In genomic region chr17:74513987-74514631, GRCh38 we compare ENCODE assay signal across 8 cellular contexts. TPM values are rescaled to one million over a fixed set of nuclear protein-coding genes. Genes with fewer than 3 reads are reported as not detected.
DNase-seq lines count a peak whose midpoint lies in the region; ATAC-seq, FAIRE-seq and TF ChIP-seq lines count a peak whose summit lies in the region.

No MANE protein-coding gene starts in this region.

- H3K27ac Mint-ChIP-seq in dendritic cell treated with granulocyte-macrophage colony-stimulating factor and Interleukin-4, amounts not matched to agents 40 ng/mL and 50 ng/mL, for 4 days, result peak overlapping the region; percentile 89

- H3K27ac ChIP-seq in A549, result no peak overlapping the region

- peaks cover 12% of the 10 kb centered on the region for H3K36me3 Mint-ChIP-seq in dendritic cell treated with granulocyte-macrophage colony-stimulating factor and Interleukin-4, amounts not matched to agents 40 ng/mL and 50 ng/mL, for 4 days (ENCODE audit: low read depth)

- H3K4me1 Mint-ChIP-seq in dendritic cell treated with granulocyte-macrophage colony-stimulating factor and Interleukin-4, amounts not matched to agents 40 ng/mL and 50 ng/mL, for 4 days (ENCODE audit: low read depth), result peaks cover 63% of the 10 kb centered on the region

- H3K4me3 ChIP-seq in A549, result no peak overlapping the region

- peaks cover 22% of the 10 kb centered on the region for H3K9me3 Mint-ChIP-seq in dendritic cell treated with granulocyte-macrophage colony-stimulating factor and Interleukin-4, amounts not matched to agents 40 ng/mL and 50 ng/mL, for 4 days

- CTCF ChIA-PET in A549 (lab: Yijun Ruan, JAX), result no interaction called here

- no peak for TF ChIP-seq POLR2A in A549 (IDR thresholded peaks at IDR 0.05; ENCODE audit: low read length)

- ATAC-seq in A549, result peak; percentile 24 to 44; a peak in 2 of 6 replicates

- no peaks in the 10 kb centered on the region for H3K4me1 ChIP-seq in A549

- intact Hi-C loops in dendritic cell treated with granulocyte-macrophage colony-stimulating factor and Interleukin-4, amounts not matched to agents 40 ng/mL and 50 ng/mL, for 4 days (cut with micrococcal nuclease), result loop anchor here (2.0 kb wide), 1 partner anchor 19 kb away; no protein-coding TSS in a partner anchor
- intact Hi-C loops in posterior vena cava (cut with DNase I), result no loop called here

- WGBS in A549 (ENCODE audit: missing lambda C conversion rate), result 49% methylated on average over 3 of the region's 3 CpGs

- FAIRE-seq in A549 (lab: Jason Lieb, UNC), result peak; percentile 77
- peak; percentile 52 for FAIRE-seq in GM18507 (lab: Jason Lieb, UNC)

- no peak for TF ChIP-seq EP300 in A549 (IDR thresholded peaks at IDR 0.05)

- no peak overlapping the region for H3K4me2 ChIP-seq in A549

- TF ChIP-seq CTCF in A549 (IDR thresholded peaks at IDR 0.05), result no peak

- TF ChIP-seq RAD21 in A549 (conservative IDR thresholded peaks at IDR 0.05 in 1 of 2, IDR thresholded peaks at IDR 0.05 in 1 of 2), result no peak

- POLR2A ChIA-PET in A549 (lab: Yijun Ruan, JAX), result no interaction called here

- DNase-seq in A549 (ENCODE audit: low read depth in 1 of 2, low spot score in 1 of 2) (peak; percentile 55 to 87), GM18507 (ENCODE audit: extremely low spot score, insufficient read length, low read depth) (no peak), T-helper 2 cell (peak in 3 of 5 experiments; percentile 39 to 72 (median 44)), renal cortical epithelial cell (ENCODE audit: low read depth) (peak; percentile 36), posterior vena cava (ENCODE audit: low spot score) (no peak), amniotic stem cell (lab: John Stamatoyannopoulos, UW) (no peak), AML-193 (lab: John Stamatoyannopoulos, UW) (no peak)

- H3K27me3 Mint-ChIP-seq in dendritic cell treated with granulocyte-macrophage colony-stimulating factor and Interleukin-4, amounts not matched to agents 40 ng/mL and 50 ng/mL, for 4 days, result no peaks in the 10 kb centered on the region

- H3K4me3 Mint-ChIP-seq in dendritic cell treated with granulocyte-macrophage colony-stimulating factor and Interleukin-4, amounts not matched to agents 40 ng/mL and 50 ng/mL, for 4 days, result no peak overlapping the region

- H3K9me3 ChIP-seq in A549, result peaks cover 18% of the 10 kb centered on the region

TF ChIP-seq in A549, 52 proteins besides CTCF, POLR2A, EP300 and RAD21:
- TF ChIP-seq ZNF302 (CRISPR knock-in tag; IDR thresholded peaks at IDR 0.05) (no peak), CHD2 (IDR thresholded peaks at IDR 0.05; ENCODE audit: low read length, partially characterized antibody) (peak; percentile 8), MAX (IDR thresholded peaks at IDR 0.05) (no peak), BHLHE40 (IDR thresholded peaks at IDR 0.05; ENCODE audit: low read depth, low read length) (peak; percentile 75), POLR2AphosphoS2 (conservative IDR thresholded peaks at IDR 0.05; ENCODE audit: low read length) (no peak), KDM1A (IDR thresholded peaks at IDR 0.05; ENCODE audit: low read depth) (no peak), USF2 (IDR thresholded peaks at IDR 0.05) (peak; percentile 99), HOXB13 (CRISPR knock-in tag; IDR thresholded peaks at IDR 0.05; ENCODE audit: low read depth) (no peak), FOSL2 (IDR thresholded peaks at IDR 0.05) (no peak), FOSL2 (CRISPR knock-in tag; IDR thresholded peaks at IDR 0.05) (peak; percentile 63), RCOR1 (IDR thresholded peaks at IDR 0.05; ENCODE audit: low read depth, low read length) (0 out of 2 replicates have a peak, but pooled peaks have one; percentile 27), ESRRA (IDR thresholded peaks at IDR 0.05; ENCODE audit: borderline replicate concordance, low read length) (peak; percentile 5; the same call in 1 of the 2 replicates)

RNA-seq across cellular contexts. Expression of gene CD300LB, which starts 17.2 kb away (rescaled TPM):
- not detected in 2 replicates for polyA plus RNA-seq in A549 (2011; rRNA removed)
- polyA plus RNA-seq in A549 (2012; cell fraction: cytosol; rRNA removed), result not detected in 2 replicates
- polyA plus RNA-seq in A549 (2012; cell fraction: nucleus; rRNA removed), result not detected in 2 replicates
- not detected in 3 replicates for polyA plus RNA-seq in A549 (2017; fragmentation: RNase III; extraction: RNeasy Plus Mini Kit Qiagen cat#74134 plus additional on column Dnase treatment)
- not detected in 2 replicates for polyA minus RNA-seq in A549 (2011; rRNA and poly(A)+ RNA removed)
- total RNA-seq in renal cortical epithelial cell, result not detected in 2 replicates
- under 1 TPM; 0.23 to 0.62 TPM for total RNA-seq in posterior vena cava

RNA-seq across cellular contexts. Expression of gene CD300C, which starts 31.8 kb away (rescaled TPM):
- polyA plus RNA-seq in A549 (2011; rRNA removed) (0.05 TPM in 1 of 2 replicates, not detected in the other), A549 (2017; fragmentation: RNase III; extraction: RNeasy Plus Mini Kit Qiagen cat#74134 plus additional on column Dnase treatment) (0.08 TPM in 1 of 3 replicates, not detected in the others)
- 0.05 and 0.06 TPM in 2 replicates for polyA plus RNA-seq in A549 (2012; cell fraction: cytosol; rRNA removed)
- polyA plus RNA-seq in A549 (2012; cell fraction: nucleus; rRNA removed), result 0.10 and 0.11 TPM in 2 replicates
- polyA minus RNA-seq in A549 (2011; rRNA and poly(A)+ RNA removed), result not detected in 2 replicates
- total RNA-seq in renal cortical epithelial cell (0.05 TPM in 1 of 2 replicates, not detected in the other), posterior vena cava (1 to 10 TPM; 2.1 to 4.7 TPM)

RNA-seq across cellular contexts. Expression of gene CD300A, which starts 47.7 kb away (rescaled TPM):
- polyA plus RNA-seq in A549 (2011; rRNA removed) (not detected in 2 replicates), A549 (2017; fragmentation: RNase III; extraction: RNeasy Plus Mini Kit Qiagen cat#74134 plus additional on column Dnase treatment) (not detected in 3 replicates)
- polyA plus RNA-seq in A549 (2012; cell fraction: cytosol; rRNA removed), result not detected in 2 replicates
- polyA plus RNA-seq in A549 (2012; cell fraction: nucleus; rRNA removed), result 0.04 TPM in 1 of 2 replicates, not detected in the other
- polyA minus RNA-seq in A549 (2011; rRNA and poly(A)+ RNA removed), result not detected in 2 replicates
- total RNA-seq in renal cortical epithelial cell (0.05 TPM in 1 of 2 replicates, not detected in the other), posterior vena cava (1 to 10 TPM; 5.9 to 8.5 TPM)

RNA-seq across cellular contexts. Expression of gene CD300H, which starts 53.2 kb away (rescaled TPM):
- polyA plus RNA-seq in A549 (2011; rRNA removed) (0.29 TPM in 1 of 2 replicates, not detected in the other), A549 (2017; fragmentation: RNase III; extraction: RNeasy Plus Mini Kit Qiagen cat#74134 plus additional on column Dnase treatment) (0.37 to 0.50 TPM (median 0.45 TPM) in 3 replicates)
- polyA plus RNA-seq in A549 (2012; cell fraction: cytosol; rRNA removed), result 0.48 and 0.79 TPM in 2 replicates
- polyA plus RNA-seq in A549 (2012; cell fraction: nucleus; rRNA removed), result 0.19 TPM in 1 of 2 replicates, not detected in the other
- not detected in 2 replicates for polyA minus RNA-seq in A549 (2011; rRNA and poly(A)+ RNA removed)
- total RNA-seq in renal cortical epithelial cell (not detected in 2 replicates), posterior vena cava (1 to 10 TPM in 1 of 2 donors, not detected in 1; 1.2 TPM)

Comparison
In these comparisons a context has a peak if more than half of its experiments do, and no peak if none do; other contexts are left out.
1. DNase-seq: peak in A549 (2 of 2), T-helper 2 cell (3 of 5) and renal cortical epithelial cell (single experiment); none in GM18507 (single experiment), posterior vena cava (single experiment), amniotic stem cell (single experiment) and AML-193 (0 of 2).